ENCODE assay signal across 23 cellular contexts in the genomic region with DNA sequence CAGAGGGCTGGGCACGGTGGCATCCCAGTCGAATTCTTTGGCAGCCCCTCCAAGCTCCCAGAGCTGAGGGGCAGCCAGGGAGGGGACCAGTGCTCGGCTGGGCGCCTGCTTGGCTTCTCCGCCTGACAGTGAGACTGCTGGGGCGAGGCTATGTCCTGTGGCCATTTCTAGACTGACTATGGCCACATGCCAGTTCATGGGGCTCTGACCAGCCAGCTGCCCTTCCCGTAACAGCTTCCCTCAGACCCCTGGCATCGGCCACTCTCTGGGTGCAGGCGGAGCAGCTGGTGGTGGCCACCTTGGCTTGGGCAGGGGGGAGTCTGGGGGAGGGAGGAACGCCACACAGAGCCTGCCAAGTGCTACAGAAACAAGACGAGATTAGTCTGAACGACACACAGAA. TPM values are rescaled to one million over a fixed set of nuclear protein-coding genes. Genes with fewer than 3 reads are reported as not detected.
A peak's percentile ranks its signal among the peaks of the same experiment; 100 is the strongest.
DNase-seq lines count a peak whose midpoint lies in the region; ATAC-seq and TF ChIP-seq lines count a peak whose summit lies in the region.
"Had no signal": no experiment of that assay in that cellular context is flagged by ENCODE, and none has a peak within 500 bp of the region (broad histone marks: within the 10 kb centered on the region; RNA-seq: fewer than 3 reads in every experiment).

No MANE protein-coding gene starts in this region.

- no peak overlapping the region for H3K9ac ChIP-seq in mammary epithelial cell (ENCODE audit: insufficient read depth, low read length)
- H3K9ac ChIP-seq: SK-N-SH had no signal

- H3K9me3 Mint-ChIP-seq in glutamatergic neuron (ENCODE audit: unreplicated experiment) = no peaks in the 10 kb centered on the region
- H3K9me3 Mint-ChIP-seq: CD8-positive, alpha-beta T cell; IgD-negative memory B cell had no signal

- intact Hi-C loops in Right ventricle myocardium inferior (cut with DNase I) (no loop called here), left ventricle myocardium inferior (cut with micrococcal nuclease) (no loop called here), left ventricle myocardium superior (cut with micrococcal nuclease) (no loop called here), mammary epithelial cell (cut with micrococcal nuclease) (no loop called here)

- no peak overlapping the region for H2AFZ ChIP-seq in osteoblast (ENCODE audit: low read length)
- no peak overlapping the region for H2AFZ ChIP-seq in mammary epithelial cell (ENCODE audit: low read depth, low read length)
- H2AFZ ChIP-seq: PC-9 had no signal

- dilution Hi-C loops in mammary epithelial cell (cut with HindIII; ENCODE audit: low sequenced_read_pairs) = no loop called here

- no peak overlapping the region for H3K4me3 Mint-ChIP-seq in glutamatergic neuron (ENCODE audit: unreplicated experiment)
- H3K4me3 Mint-ChIP-seq: CD8-positive, alpha-beta T cell; IgD-negative memory B cell had no signal

- peaks cover 5% of the 10 kb centered on the region for H3K27me3 Mint-ChIP-seq in glutamatergic neuron (ENCODE audit: unreplicated experiment)
- H3K27me3 Mint-ChIP-seq: IgD-negative memory B cell had no signal

- no peak overlapping the region for H3K27ac Mint-ChIP-seq in glutamatergic neuron (ENCODE audit: unreplicated experiment)
- H3K27ac Mint-ChIP-seq: CD8-positive, alpha-beta T cell; IgD-negative memory B cell had no signal

- H3K27ac ChIP-seq in left ventricle myocardium inferior (replicated peaks) = no peak overlapping the region
- H3K27ac ChIP-seq in osteoblast (ENCODE audit: low read depth, low read length) = no peak overlapping the region
- no peak overlapping the region for H3K27ac ChIP-seq in mammary epithelial cell (ENCODE audit: insufficient read depth, low read depth, low read length)
- H3K27ac ChIP-seq: PC-9 had no signal

- CTCF ChIA-PET in mammary epithelial cell (lab: Charles Lee; ENCODE audit: low non-redundant PET) = no interaction called here

- DNase-seq in Right ventricle myocardium inferior (ENCODE audit: missing footprints) = peak; percentile 18
- no peak for DNase-seq in left ventricle myocardium inferior
- DNase-seq in left ventricle myocardium superior = no peak
- peak; percentile 30 for DNase-seq in osteoblast (ENCODE audit: insufficient read length, low spot score, missing footprints)
- DNase-seq in glutamatergic neuron = no peak
- no peak for DNase-seq in NCI-H2171 treated with DMSO at 0.1 percent for 48 hours (lab: John Stamatoyannopoulos, UW)
- DNase-seq in mammary epithelial cell = no peak
- DNase-seq: AML-193; Calu3; CD8-positive, alpha-beta T cell; DMS79; Karpas-422; MV-4-11; NCI-H187 treated with DMSO at 0.1 percent for 48 hours; NCI-H2107; NCI-H2227 treated with DMSO at 0.1 percent for 48 hours; NCI-H510A treated with DMSO at 0.1 percent for 48 hours; NCI-H748 treated with DMSO at 0.1 percent for 48 hours; PC-9; RPMI8226; SIG-M5; SK-N-SH had no signal

- H3K36me3 ChIP-seq in left ventricle myocardium inferior = no peaks in the 10 kb centered on the region
- no peaks in the 10 kb centered on the region for H3K36me3 ChIP-seq in osteoblast (ENCODE audit: insufficient read depth, low read length)
- no peaks in the 10 kb centered on the region for H3K36me3 ChIP-seq in mammary epithelial cell (ENCODE audit: insufficient read depth, low read length)

- H3K79me2 ChIP-seq in osteoblast (ENCODE audit: insufficient read depth, low read length) = no peaks in the 10 kb centered on the region
- no peaks in the 10 kb centered on the region for H3K79me2 ChIP-seq in mammary epithelial cell (ENCODE audit: insufficient read depth, low read length)

- H3K9me3 ChIP-seq in left ventricle myocardium inferior (replicated peaks) (no peaks in the 10 kb centered on the region), osteoblast (ENCODE audit: low read depth, low read length) (no peaks in the 10 kb centered on the region), mammary epithelial cell (replicated peaks; ENCODE audit: insufficient read depth, low read length) (no peaks in the 10 kb centered on the region)
- H3K9me3 ChIP-seq: SK-N-SH had no signal

- peak; percentile 9 for ATAC-seq in Right ventricle myocardium inferior
- ATAC-seq in left ventricle myocardium superior = peak; percentile 50
- ATAC-seq: CD8-positive, alpha-beta T cell had no signal

- WGBS in mammary epithelial cell (ENCODE audit: low coverage, missing lambda C conversion rate) = 84% methylated on average over 9 of the region's 12 CpGs

- H3K4me1 ChIP-seq in left ventricle myocardium inferior = peaks cover 11% of the 10 kb centered on the region
- no peaks in the 10 kb centered on the region for H3K4me1 ChIP-seq in osteoblast (ENCODE audit: insufficient read depth, low read length)
- H3K4me1 ChIP-seq in mammary epithelial cell (ENCODE audit: insufficient read depth, low read length) = no peaks in the 10 kb centered on the region

- in situ Hi-C loops in mammary epithelial cell (cut with MboI; ENCODE audit: low sequenced_read_pairs in 2 of 2) = no loop called here

- BruUV-seq in mammary epithelial cell (replicated peaks; lab: Mats Ljungman, UMichigan) = no TSS peak

- H3K36me3 Mint-ChIP-seq in glutamatergic neuron (ENCODE audit: unreplicated experiment) = peaks cover 5% of the 10 kb centered on the region
- H3K36me3 Mint-ChIP-seq: CD8-positive, alpha-beta T cell had no signal

- H3K4me3 ChIP-seq in left ventricle myocardium inferior (no peak overlapping the region), osteoblast (ENCODE audit: insufficient read depth, low read length) (no peak overlapping the region), mammary epithelial cell (replicated peaks in 1 of 3; ENCODE audit: insufficient read depth in 1 of 3, low read depth in 2 of 3, low read length in 3 of 3) (no peak overlapping the region)
- H3K4me3 ChIP-seq: PC-9 had no signal

- H3K27me3 ChIP-seq in left ventricle myocardium inferior (ENCODE audit: low read depth) = no peaks in the 10 kb centered on the region
- H3K27me3 ChIP-seq in osteoblast (ENCODE audit: insufficient read depth, low read length) = no peaks in the 10 kb centered on the region
- no peaks in the 10 kb centered on the region for H3K27me3 ChIP-seq in mammary epithelial cell (ENCODE audit: insufficient read depth, low read length)

- H3K4me1 Mint-ChIP-seq in glutamatergic neuron (ENCODE audit: low read depth, unreplicated experiment) = peaks cover 1% of the 10 kb centered on the region

- no peak for TF ChIP-seq CTCF in left ventricle myocardium inferior (IDR thresholded peaks at IDR 0.05; ENCODE audit: borderline replicate concordance)
- no peak for TF ChIP-seq CTCF in osteoblast (IDR thresholded peaks at IDR 0.05; ENCODE audit: extremely low read depth, low read depth, low read length)
- TF ChIP-seq CTCF in glutamatergic neuron (IDR thresholded peaks at IDR 0.05; ENCODE audit: partially characterized antibody, unreplicated experiment) = no peak
- TF ChIP-seq CTCF in mammary epithelial cell (conservative IDR thresholded peaks at IDR 0.05 in 1 of 2, IDR thresholded peaks at IDR 0.05 in 1 of 2; ENCODE audit: extremely low read depth in 1 of 2, insufficient read depth in 1 of 2, low read depth in 1 of 2, low read length in 2 of 2) = no peak

- H4K20me1 ChIP-seq in osteoblast (ENCODE audit: insufficient read depth, low read length) = peaks cover 21% of the 10 kb centered on the region
- no peaks in the 10 kb centered on the region for H4K20me1 ChIP-seq in mammary epithelial cell (ENCODE audit: insufficient read depth, low read length)

- H3K4me2 ChIP-seq in osteoblast (ENCODE audit: insufficient read depth, low read length) (no peak overlapping the region), mammary epithelial cell (ENCODE audit: insufficient read depth, low read depth, low read length) (no peak overlapping the region)
- H3K4me2 ChIP-seq: PC-9, SK-N-SH had no signal

RNA-seq across cellular contexts. Expression of a gene that starts 34.7 kb away (rescaled TPM):
- 16.3 TPM for total RNA-seq in Right ventricle myocardium inferior
- 15.9 TPM for total RNA-seq in left ventricle myocardium inferior
- 13.1 TPM for total RNA-seq in left ventricle myocardium superior
- 63.1 and 68.8 TPM in 2 replicates for total RNA-seq in osteoblast
- total RNA-seq in glutamatergic neuron (ENCODE audit: unreplicated experiment) = 197 TPM
- total RNA-seq in mammary epithelial cell = 10 to 100 TPM; 20.7 to 28.3 TPM
- 7.5 TPM for polyA plus RNA-seq in mammary epithelial cell
- polyA minus RNA-seq in mammary epithelial cell = 33.0 TPM

RNA-seq across cellular contexts. Expression of a gene that starts 35.5 kb away (rescaled TPM):
- total RNA-seq in Right ventricle myocardium inferior (5.4 TPM), left ventricle myocardium inferior (7.7 TPM), left ventricle myocardium superior (5.8 TPM), osteoblast (8.3 and 11.8 TPM in 2 replicates), glutamatergic neuron (ENCODE audit: unreplicated experiment) (25.3 TPM), mammary epithelial cell (1 to 10 TPM; 2.7 to 3.0 TPM)
- 0.82 TPM for polyA plus RNA-seq in mammary epithelial cell
- polyA minus RNA-seq in mammary epithelial cell = not detected
- polyA plus RNA-seq: IgD-negative memory B cell had no signal

Comparison
In these comparisons a context has a peak if more than half of its experiments do, and no peak if none do; other contexts are left out.
1. DNase-seq: peak in Right ventricle myocardium inferior (single experiment) and osteoblast (single experiment); none in left ventricle myocardium inferior (single experiment), left ventricle myocardium superior (single experiment), glutamatergic neuron (single experiment), NCI-H2171 treated with DMSO at 0.1 percent for 48 hours (single experiment) and mammary epithelial cell (single experiment).